In the genomic region with DNA sequence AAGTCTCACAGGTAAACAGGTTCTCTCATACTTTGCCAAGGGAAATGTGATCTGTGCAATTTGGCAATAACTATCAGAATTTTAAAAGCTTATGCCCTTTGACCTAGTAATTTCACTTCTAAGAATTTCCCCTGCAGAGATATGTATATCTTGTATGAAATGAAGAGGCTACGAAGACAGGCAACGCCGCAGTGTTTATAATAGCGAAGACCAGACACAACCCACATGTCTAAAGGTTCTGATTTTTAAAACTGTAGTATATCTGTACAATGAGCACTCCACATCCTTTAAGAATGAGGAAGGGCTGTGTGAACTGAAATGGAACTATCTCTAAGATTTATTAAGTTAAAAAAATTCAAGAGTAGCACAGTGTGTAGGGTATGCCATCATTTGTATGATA, we compare ENCODE assay signal across 26 cellular contexts. TPM values are rescaled to one million over a fixed set of nuclear protein-coding genes. Genes with fewer than 3 reads are reported as not detected.
DNase-seq lines count a peak whose midpoint lies in the region; ATAC-seq, FAIRE-seq and TF ChIP-seq lines count a peak whose summit lies in the region.
"Had no signal": no experiment of that assay in that cellular context is flagged by ENCODE, and none has a peak within 500 bp of the region (broad histone marks: within the 10 kb centered on the region; RNA-seq: fewer than 3 reads in every experiment).

No MANE protein-coding gene starts in this region.

- CTCF ChIA-PET in A549 (lab: Yijun Ruan, JAX) (no interaction called here), RWPE1 (lab: Yijun Ruan, JAX) (no interaction called here), Calu3 (lab: Charles Lee) (no interaction called here)

- H3K4me1 ChIP-seq in A549 (peaks cover 37% of the 10 kb centered on the region), hepatocyte (ENCODE audit: insufficient read depth) (peaks cover 43% of the 10 kb centered on the region), prostate gland (replicated peaks) (peaks cover 17% of the 10 kb centered on the region)

- POLR2A ChIA-PET in A549 (lab: Yijun Ruan, JAX) (no interaction called here), RWPE1 (lab: Yijun Ruan, JAX; ENCODE audit: low non-redundant PET) (no interaction called here)

- no peaks in the 10 kb centered on the region for H4K20me1 ChIP-seq in hepatocyte (ENCODE audit: insufficient read depth, poor library complexity, severe bottlenecking)

- intact Hi-C loops in prostate gland (cut with DNase I) (no loop called here), Calu3 (cut with micrococcal nuclease; ENCODE audit: unreplicated experiment) (no loop called here), lower leg skin (cut with DNase I; ENCODE audit: low total_unique reads) (no loop called here)

- H3K4me3 ChIP-seq in A549: no peak overlapping the region
- no peak overlapping the region for H3K4me3 ChIP-seq in hepatocyte
- no peak overlapping the region for H3K4me3 ChIP-seq in prostate gland
- no peak overlapping the region for H3K4me3 ChIP-seq in lower leg skin (ENCODE audit: low read depth, poor library complexity, severe bottlenecking)
- H3K4me3 ChIP-seq: SJSA1, upper lobe of left lung had no signal

- peak overlapping the region in 1 of 2 experiments; percentile 68; a peak in 3 of 6 replicates for H3K27ac ChIP-seq in A549
- H3K27ac ChIP-seq in RWPE1: peak overlapping the region; percentile 60
- H3K27ac ChIP-seq in hepatocyte: peak overlapping the region; percentile 64
- peak overlapping the region; percentile 1 to 12 for H3K27ac ChIP-seq in prostate gland
- H3K27ac ChIP-seq: SJSA1 had no signal

- no peak for FAIRE-seq in A549 (lab: Jason Lieb, UNC)
- FAIRE-seq: colon, endometrium, GM12891 had no signal

- peaks cover 12% of the 10 kb centered on the region for H3K36me3 Mint-ChIP-seq in Calu3 (ENCODE audit: insufficient read depth, unreplicated experiment)

- H3K4me2 ChIP-seq in A549 (peak overlapping the region; percentile 24; the same call in 1 of the 3 replicates), hepatocyte (peak overlapping the region; percentile 53)

- no peaks in the 10 kb centered on the region for H3K27me3 ChIP-seq in hepatocyte
- H3K27me3 ChIP-seq in prostate gland (replicated peaks; ENCODE audit: insufficient read depth): no peaks in the 10 kb centered on the region
- H3K27me3 ChIP-seq: SJSA1, upper lobe of left lung had no signal

- no peaks in the 10 kb centered on the region for H3K9me3 Mint-ChIP-seq in Calu3 (ENCODE audit: low read depth, unreplicated experiment)
- H3K9me3 Mint-ChIP-seq: activated B cell treated with CpG ODN at 0.5 μM for 24 hours; activated CD8-positive, alpha-beta T cell treated with anti-CD3 and anti-CD28 coated beads for 36 hours; activated naive CD4-positive, alpha-beta T cell treated with anti-CD3 and anti-CD28 coated beads, Interleukin-2, amount 10 ng/mL, durations not matched to agents 7 days and 5 days; activated T-cell treated with anti-CD3 and anti-CD28 coated beads, Interleukin-2, amount 50 U/mL, for 24 hours; T-helper 2 cell treated with Interferon-gamma antibody and Interleukin-4, amounts not matched to agents 5 μg/mL and 100 μg/mL, for 36 hours had no signal

- H3K27me3 Mint-ChIP-seq in Calu3 (ENCODE audit: unreplicated experiment): no peaks in the 10 kb centered on the region
- H3K27me3 Mint-ChIP-seq: activated B cell treated with CpG ODN at 0.5 μM for 24 hours; activated CD8-positive, alpha-beta T cell treated with anti-CD3 and anti-CD28 coated beads for 36 hours; activated naive CD4-positive, alpha-beta T cell treated with anti-CD3 and anti-CD28 coated beads, Interleukin-2, amount 10 ng/mL, durations not matched to agents 7 days and 5 days; activated T-cell treated with anti-CD3 and anti-CD28 coated beads, Interleukin-2, amount 50 U/mL, for 24 hours had no signal

- no peak for TF ChIP-seq CTCF in A549 (IDR thresholded peaks at IDR 0.05)
- no peak for TF ChIP-seq CTCF in RWPE1 (conservative IDR thresholded peaks at IDR 0.05; ENCODE audit: low read depth)
- no peak for TF ChIP-seq CTCF in hepatocyte (IDR thresholded peaks at IDR 0.05; ENCODE audit: poor library complexity)
- no peak for TF ChIP-seq CTCF in prostate gland (IDR thresholded peaks at IDR 0.05)
- no peak for TF ChIP-seq CTCF in Calu3 (IDR thresholded peaks at IDR 0.05; ENCODE audit: unreplicated experiment)
- no peak for TF ChIP-seq CTCF in lower leg skin (IDR thresholded peaks at IDR 0.05)

- no peak for TF ChIP-seq POLR2A in A549 (IDR thresholded peaks at IDR 0.05; ENCODE audit: low read length)
- TF ChIP-seq POLR2A in prostate gland (IDR thresholded peaks at IDR 0.05): no peak
- TF ChIP-seq POLR2A in lower leg skin (IDR thresholded peaks at IDR 0.05): no peak

- no peaks in the 10 kb centered on the region for H3K9me2 ChIP-seq in hepatocyte (replicated peaks; ENCODE audit: insufficient read depth)

- ATAC-seq in A549: no peak
- no peak for ATAC-seq in HG02852 (IDR thresholded peaks at IDR 0.05; ENCODE audit: unreplicated experiment)
- ATAC-seq: activated CD8-positive, alpha-beta T cell treated with anti-CD3 and anti-CD28 coated beads for 36 hours had no signal

- WGBS in A549 (ENCODE audit: missing lambda C conversion rate): 70% methylated on average over 4 of the region's 4 CpGs
- 61% methylated on average over 4 of the region's 4 CpGs for WGBS in hepatocyte (ENCODE audit: low lambda C conversion rate, missing lambda C conversion rate)
- WGBS in prostate gland: 63% methylated on average over 4 of the region's 4 CpGs
- 50 to 60% methylated on average over 4 of the region's 4 CpGs for WGBS in lower leg skin, 2 donors

- H3K27ac Mint-ChIP-seq in Calu3 (ENCODE audit: unreplicated experiment): no peak overlapping the region
- H3K27ac Mint-ChIP-seq: activated B cell treated with CpG ODN at 0.5 μM for 24 hours; activated CD8-positive, alpha-beta T cell treated with anti-CD3 and anti-CD28 coated beads for 36 hours; activated naive CD4-positive, alpha-beta T cell treated with anti-CD3 and anti-CD28 coated beads, Interleukin-2, amount 10 ng/mL, durations not matched to agents 7 days and 5 days; activated T-cell treated with anti-CD3 and anti-CD28 coated beads, Interleukin-2, amount 50 U/mL, for 24 hours; CD14-positive monocyte; T-helper 2 cell treated with Interferon-gamma antibody and Interleukin-4, amounts not matched to agents 5 μg/mL and 100 μg/mL, for 36 hours had no signal

- no peak for TF ChIP-seq RAD21 in A549 (conservative IDR thresholded peaks at IDR 0.05 in 1 of 2, IDR thresholded peaks at IDR 0.05 in 1 of 2)

- peaks cover 44% of the 10 kb centered on the region for H3K4me1 Mint-ChIP-seq in Calu3 (ENCODE audit: low read depth, unreplicated experiment)

- H3K79me2 ChIP-seq in hepatocyte: peaks cover 67% of the 10 kb centered on the region

- TF ChIP-seq EP300 in A549 (IDR thresholded peaks at IDR 0.05): no peak

- H3K4me3 Mint-ChIP-seq in Calu3 (ENCODE audit: low read depth, unreplicated experiment): no peak overlapping the region
- H3K4me3 Mint-ChIP-seq: activated B cell treated with CpG ODN at 0.5 μM for 24 hours; activated CD8-positive, alpha-beta T cell treated with anti-CD3 and anti-CD28 coated beads for 36 hours; activated naive CD4-positive, alpha-beta T cell treated with anti-CD3 and anti-CD28 coated beads, Interleukin-2, amount 10 ng/mL, durations not matched to agents 7 days and 5 days; activated T-cell treated with anti-CD3 and anti-CD28 coated beads, Interleukin-2, amount 50 U/mL, for 24 hours; CD14-positive monocyte; T-helper 2 cell treated with Interferon-gamma antibody and Interleukin-4, amounts not matched to agents 5 μg/mL and 100 μg/mL, for 36 hours had no signal

- no peaks in the 10 kb centered on the region for H3K36me3 ChIP-seq in hepatocyte (replicated peaks; ENCODE audit: insufficient read depth, low read depth)
- H3K36me3 ChIP-seq in prostate gland: no peaks in the 10 kb centered on the region

- no peak for DNase-seq in A549 (ENCODE audit: low read depth in 1 of 2, low spot score in 1 of 2)
- DNase-seq in RWPE1 (ENCODE audit: low spot score): no peak
- DNase-seq in hepatocyte (ENCODE audit: low spot score): no peak
- DNase-seq in prostate gland (ENCODE audit: low spot score): no peak
- DNase-seq in Calu3: no peak
- DNase-seq in HuH-7.5 (ENCODE audit: low spot score): no peak
- no peak for DNase-seq in lower leg skin (ENCODE audit: low spot score in 2 of 2)
- DNase-seq: activated B cell treated with CpG ODN at 0.5 μM for 24 hours; activated CD8-positive, alpha-beta T cell treated with anti-CD3 and anti-CD28 coated beads for 36 hours; activated naive CD4-positive, alpha-beta T cell treated with anti-CD3 and anti-CD28 coated beads, Interleukin-2, amount 10 ng/mL, durations not matched to agents 7 days and 5 days; activated T-cell treated with anti-CD3 and anti-CD28 coated beads, Interleukin-2, amount 50 U/mL, for 24 hours; HCEC 1CT; kidney glomerular epithelial cell; NCI-H226; NCI-H82; occipital lobe; stimulated activated CD4-positive, alpha-beta T cell treated with anti-CD3 and anti-CD28 coated beads, Interleukin-2, amount 100 ng/mL, for 24 hours; stimulated activated naive CD8-positive, alpha-beta T cell treated with anti-CD3 and anti-CD28 coated beads, Interleukin-15, Interleukin-2, amounts not matched to agents 100 U/mL and 50 U/mL, for 24 hours; upper lobe of left lung had no signal

- H3K9me3 ChIP-seq in A549: no peaks in the 10 kb centered on the region
- no peaks in the 10 kb centered on the region for H3K9me3 ChIP-seq in hepatocyte (ENCODE audit: low read depth)
- no peaks in the 10 kb centered on the region for H3K9me3 ChIP-seq in prostate gland
- H3K9me3 ChIP-seq: SJSA1, upper lobe of left lung had no signal

- H2AFZ ChIP-seq in hepatocyte: no peak overlapping the region

- no TSS peak for BruUV-seq in Calu3 (replicated peaks; lab: Mats Ljungman, UMichigan)

TF ChIP-seq in A549, 52 proteins besides CTCF, POLR2A, EP300 and RAD21 (continues in another document):
- TF ChIP-seq NPAS2 (CRISPR knock-in tag; IDR thresholded peaks at IDR 0.05; ENCODE audit: borderline replicate concordance): no peak
- TF ChIP-seq POLR2AphosphoS2 (conservative IDR thresholded peaks at IDR 0.05; ENCODE audit: low read length): no peak
- TF ChIP-seq RCOR1 (IDR thresholded peaks at IDR 0.05; ENCODE audit: low read depth, low read length): no peak
- TF ChIP-seq HOXB5 (CRISPR knock-in tag; IDR thresholded peaks at IDR 0.05): no peak
- TF ChIP-seq, protein P1, sequence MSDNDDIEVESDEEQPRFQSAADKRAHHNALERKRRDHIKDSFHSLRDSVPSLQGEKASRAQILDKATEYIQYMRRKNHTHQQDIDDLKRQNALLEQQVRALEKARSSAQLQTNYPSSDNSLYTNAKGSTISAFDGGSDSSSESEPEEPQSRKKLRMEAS (IDR thresholded peaks at IDR 0.05): no peak

RNA-seq across cellular contexts. Expression of a gene that starts 7.5 kb away (rescaled TPM):
- polyA plus RNA-seq in A549 (2011; rRNA removed) (9.9 and 11.6 TPM in 2 replicates), A549 (2017; fragmentation: RNase III; extraction: RNeasy Plus Mini Kit Qiagen cat#74134 plus additional on column Dnase treatment) (5.9 to 7.2 TPM (median 5.9 TPM) in 3 replicates), hepatocyte (21.9 and 22.2 TPM in 2 replicates)
- polyA plus RNA-seq in A549 (2012; cell fraction: cytosol; rRNA removed): 7.0 and 8.2 TPM in 2 replicates
- polyA plus RNA-seq in A549 (2012; cell fraction: nucleus; rRNA removed): 6.4 and 7.0 TPM in 2 replicates
- 13.5 and 16.7 TPM in 2 replicates for polyA minus RNA-seq in A549 (2011; rRNA and poly(A)+ RNA removed)
- total RNA-seq in hepatocyte (26.0 and 31.1 TPM in 2 replicates), prostate gland (10 to 100 TPM; 40.2 to 52.4 TPM), Calu3 (2022) (39.2 and 42.0 TPM in 2 replicates), lower leg skin (10 to 100 TPM; 61.5 to 69.8 (median 64.2) TPM)
